1 cellular context compared by ENCODE assay signal in genomic region chr17:74744714-74745547, GRCh38.
TF ChIP-seq lines count a peak whose summit lies in the region.

No MANE protein-coding gene starts in this region.

TF ChIP-seq in Ishikawa, 13 proteins besides CTCF, POLR2A, EP300 and RAD21 (continued from another document):
- TF ChIP-seq EGR1 (IDR thresholded peaks at IDR 0.05) (no peak), MAX (IDR thresholded peaks at IDR 0.05) (peak; percentile 69)
TF ChIP-seq in Ishikawa: peak in this region for 6.
